1 cellular context compared by ENCODE assay signal in genomic region chr21:42051788-42052187, GRCh38.
A peak's percentile ranks its signal among the peaks of the same experiment; 100 is the strongest.
TF ChIP-seq lines count a peak whose summit lies in the region.

No MANE protein-coding gene starts in this region.

TF ChIP-seq in K562, 482 proteins besides CTCF, POLR2A, EP300 and RAD21 (continued from another document and continues in another):
- TF ChIP-seq CREB3L1 (IDR thresholded peaks at IDR 0.05; ENCODE audit: borderline replicate concordance, low read depth) (no peak), SIN3A (IDR thresholded peaks at IDR 0.05; ENCODE audit: borderline replicate concordance in 2 of 2, control insufficient read depth in 1 of 2, low read depth in 2 of 2, low read length in 2 of 2) (no peak), STAT5B (CRISPR knock-in tag; IDR thresholded peaks at IDR 0.05) (no peak), TEAD4 (IDR thresholded peaks at IDR 0.05; ENCODE audit: low read length) (peak; percentile 92), TEAD4 (CRISPR knock-in tag; IDR thresholded peaks at IDR 0.05; ENCODE audit: borderline replicate concordance) (no peak), SNAPC5 (CRISPR knock-in tag; IDR thresholded peaks at IDR 0.05) (no peak), CBX1 (IDR thresholded peaks at IDR 0.05; ENCODE audit: low read depth) (no peak), MYC (IDR thresholded peaks at IDR 0.05; ENCODE audit: low read depth, low read length) (peak; percentile 38; the same call in 1 of the 2 replicates), MYC (CRISPR knock-in tag; IDR thresholded peaks at IDR 0.05; ENCODE audit: borderline replicate concordance, low read depth) (no peak), MYNN (IDR thresholded peaks at IDR 0.05) (no peak), MYNN (CRISPR knock-in tag; IDR thresholded peaks at IDR 0.05) (no peak), THRAP3 (IDR thresholded peaks at IDR 0.05; ENCODE audit: borderline replicate concordance) (no peak), PHB (CRISPR knock-in tag; IDR thresholded peaks at IDR 0.05) (no peak), MECOM (CRISPR knock-in tag; IDR thresholded peaks at IDR 0.05) (no peak), NCOA6 (IDR thresholded peaks at IDR 0.05) (no peak), LEF1 (IDR thresholded peaks at IDR 0.05) (peak; percentile 99), ZBTB26 (CRISPR knock-in tag; IDR thresholded peaks at IDR 0.05) (no peak), ZNF224 (CRISPR knock-in tag; IDR thresholded peaks at IDR 0.05) (no peak), EP400 (IDR thresholded peaks at IDR 0.05) (no peak), HSF4 (CRISPR knock-in tag; IDR thresholded peaks at IDR 0.05; ENCODE audit: borderline replicate concordance) (no peak), RBM39 (optimal IDR thresholded peaks at IDR 0.05; ENCODE audit: low read depth, low read length) (no peak), MAX (CRISPR knock-in tag; IDR thresholded peaks at IDR 0.05) (no peak), FOXK1 (CRISPR knock-in tag; IDR thresholded peaks at IDR 0.05; ENCODE audit: borderline replicate concordance) (no peak), MLLT1 (IDR thresholded peaks at IDR 0.05) (no peak), MTA1 (IDR thresholded peaks at IDR 0.05; ENCODE audit: borderline replicate concordance) (no peak), RB1 (IDR thresholded peaks at IDR 0.05; ENCODE audit: low read depth) (no peak), PTBP1 (IDR thresholded peaks at IDR 0.05; ENCODE audit: low read depth, low read length) (no peak), KDM4B (IDR thresholded peaks at IDR 0.05; ENCODE audit: borderline replicate concordance in 2 of 2, low read depth in 1 of 2) (no peak), ARHGAP35 (IDR thresholded peaks at IDR 0.05; ENCODE audit: partially characterized antibody) (no peak), SREBF1 (IDR thresholded peaks at IDR 0.05; ENCODE audit: borderline replicate concordance, low read depth, low read length) (no peak), YY1 (IDR thresholded peaks at IDR 0.05; ENCODE audit: borderline replicate concordance in 1 of 3, control insufficient read depth in 1 of 3, extremely low read depth in 1 of 3, insufficient read depth in 3 of 3, insufficient read length in 1 of 3, insufficient replicate concordance in 2 of 3, low read depth in 1 of 3, low read length in 2 of 3) (no peak), FOXP1 (CRISPR knock-in tag; IDR thresholded peaks at IDR 0.05) (no peak), ZNF551 (CRISPR knock-in tag; IDR thresholded peaks at IDR 0.05) (no peak), SAFB2 (IDR thresholded peaks at IDR 0.05; ENCODE audit: borderline replicate concordance, low read depth, low read length, severe bottlenecking) (no peak), RBM17 (IDR thresholded peaks at IDR 0.05; ENCODE audit: borderline replicate concordance, low read depth, low read length) (no peak), ZFP30 (CRISPR knock-in tag; IDR thresholded peaks at IDR 0.05; ENCODE audit: borderline replicate concordance) (no peak), HDAC8 (tag; IDR thresholded peaks at IDR 0.05) (no peak), ZNF79 (CRISPR knock-in tag; IDR thresholded peaks at IDR 0.05; ENCODE audit: low read depth) (no peak), E4F1 (CRISPR knock-in tag; IDR thresholded peaks at IDR 0.05; ENCODE audit: borderline replicate concordance) (no peak), ZNF121 (CRISPR knock-in tag; conservative IDR thresholded peaks at IDR 0.05) (no peak), CBFA2T2 (conservative IDR thresholded peaks at IDR 0.05) (peak; percentile 83), SNIP1 (IDR thresholded peaks at IDR 0.05; ENCODE audit: low read depth) (no peak), HEY1 (CRISPR knock-in tag; IDR thresholded peaks at IDR 0.05; ENCODE audit: borderline replicate concordance) (no peak), ASH1L (IDR thresholded peaks at IDR 0.05; ENCODE audit: borderline replicate concordance, low read depth, partially characterized antibody) (no peak), ZKSCAN8 (CRISPR knock-in tag; IDR thresholded peaks at IDR 0.05) (no peak), PHF21A (IDR thresholded peaks at IDR 0.05; ENCODE audit: borderline replicate concordance, low read depth) (no peak), KHSRP (IDR thresholded peaks at IDR 0.05) (no peak), ZBTB40 (IDR thresholded peaks at IDR 0.05) (no peak), ZBTB40 (CRISPR knock-in tag; IDR thresholded peaks at IDR 0.05) (no peak), SRSF1 (IDR thresholded peaks at IDR 0.05; ENCODE audit: low read depth, low read length) (no peak), CBX2 (IDR thresholded peaks at IDR 0.05; ENCODE audit: insufficient read depth, low read length, poor library complexity, severe bottlenecking) (no peak), SIRT6 (IDR thresholded peaks at IDR 0.05; ENCODE audit: low read depth, low read length) (no peak), HNRNPLL (IDR thresholded peaks at IDR 0.05; ENCODE audit: low read depth, low read length, poor library complexity, severe bottlenecking) (no peak), ZNF282 (CRISPR knock-in tag; IDR thresholded peaks at IDR 0.05) (no peak), ZNF668 (CRISPR knock-in tag; IDR thresholded peaks at IDR 0.05) (no peak), PCBP2 (IDR thresholded peaks at IDR 0.05; ENCODE audit: low read depth, low read length, poor library complexity, severe bottlenecking) (no peak), SPI1 (IDR thresholded peaks at IDR 0.05; ENCODE audit: borderline replicate concordance, low read depth, low read length) (no peak)
